Comparison of ENCODE assay signal across 8 cellular contexts in the genomic region with DNA sequence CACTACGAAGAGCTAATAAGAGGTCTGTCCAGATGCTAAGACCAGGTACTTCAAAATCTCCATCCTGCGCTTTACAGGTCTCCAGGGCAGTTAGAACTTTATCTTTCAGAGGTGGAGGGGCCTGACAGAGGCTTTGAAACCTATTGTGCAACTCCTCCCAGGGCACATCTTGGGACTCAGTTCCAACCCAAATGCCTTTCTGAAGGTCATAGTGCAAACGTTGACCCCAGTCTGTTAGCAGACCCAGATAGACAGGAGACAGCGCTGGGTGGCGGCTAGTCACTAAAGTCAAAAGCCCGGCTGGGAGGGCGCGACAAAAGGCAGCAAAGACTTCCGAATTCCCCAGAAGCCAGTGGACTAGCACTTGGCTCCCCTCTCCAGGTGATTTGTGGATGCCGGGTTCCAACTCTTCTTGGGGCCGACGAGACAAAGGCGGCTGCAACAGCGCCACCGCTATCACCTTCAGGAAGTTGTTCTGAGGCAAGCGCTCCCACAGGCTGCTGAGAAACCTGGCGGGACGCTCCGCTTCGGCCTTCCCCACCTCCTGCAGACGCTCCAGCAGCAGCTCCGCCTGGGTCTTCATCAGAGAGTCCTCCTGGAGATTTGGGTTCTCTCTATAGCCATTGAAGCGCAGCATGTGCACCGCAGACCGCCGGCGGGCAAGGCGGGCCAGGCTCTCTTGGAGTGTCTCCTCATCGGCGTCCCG. TPM values are rescaled to one million over a fixed set of nuclear protein-coding genes. Genes with fewer than 3 reads are reported as not detected.
DNase-seq lines count a peak whose midpoint lies in the region; ATAC-seq and TF ChIP-seq lines count a peak whose summit lies in the region.

No MANE protein-coding gene starts in this region.

- intact Hi-C loops in CD4-positive, alpha-beta T cell (cut with DNase I, micrococcal nuclease), result loop anchor here (2.0 to 5.0 kb wide), 2 partner anchors 202 to 204 kb away; a partner anchor contains a TSS

- ATAC-seq in CD4-positive, alpha-beta T cell (ENCODE audit: poor library complexity), result peak; percentile 41
- ATAC-seq in GM19328 (IDR thresholded peaks at IDR 0.05; ENCODE audit: unreplicated experiment) (peak; percentile 45), HG03469 (IDR thresholded peaks at IDR 0.05; ENCODE audit: unreplicated experiment) (peak; percentile 28)
- ATAC-seq in activated CD8-positive, alpha-beta memory T cell treated with anti-CD3 and anti-CD28 coated beads, Interleukin-2, amount 10 ng/mL, durations not matched to agents 7 days and 5 days, result peak; percentile 55

- CTCF ChIA-PET in CD4-positive, alpha-beta T cell (lab: Charles Lee), result interaction anchor here (1.0 kb wide), 1 partner anchor 205 kb away, joined by 4 read pairs; a partner anchor contains a TSS
- CTCF ChIA-PET in activated CD8-positive, alpha-beta memory T cell treated with anti-CD3 and anti-CD28 coated beads, Interleukin-2, amount 10 ng/mL, durations not matched to agents 7 days and 5 days (lab: Charles Lee), result interaction anchor here (1.0 to 2.9 kb wide), 4 partner anchors 10 to 205 kb away, joined by 3 to 11 read pairs (median 4); a partner anchor contains a TSS

- H3K4me3 ChIP-seq in epithelial cell of proximal tubule (ENCODE audit: low read depth, low read length) (peak overlapping the region; percentile 91), mucosa of rectum (ENCODE audit: low read length in 2 of 2) (peak overlapping the region; percentile 94 to 99)

- H3K27ac ChIP-seq in CD4-positive, alpha-beta T cell (ENCODE audit: low read depth, low read length), result peak overlapping the region; percentile 91
- peak overlapping the region; percentile 93 to 96 for H3K27ac ChIP-seq in mucosa of rectum (ENCODE audit: low read depth in 2 of 2, low read length in 2 of 2)

- H3K9me3 Mint-ChIP-seq in CD4-positive, alpha-beta T cell, result no peaks in the 10 kb centered on the region
- no peaks in the 10 kb centered on the region for H3K9me3 Mint-ChIP-seq in activated CD8-positive, alpha-beta memory T cell treated with anti-CD3 and anti-CD28 coated beads, Interleukin-2, amount 10 ng/mL, durations not matched to agents 7 days and 5 days (ENCODE audit: low read depth)

- H3K4me3 Mint-ChIP-seq in CD4-positive, alpha-beta T cell, result peak overlapping the region; percentile 97
- peak overlapping the region; percentile 99 for H3K4me3 Mint-ChIP-seq in activated CD8-positive, alpha-beta memory T cell treated with anti-CD3 and anti-CD28 coated beads, Interleukin-2, amount 10 ng/mL, durations not matched to agents 7 days and 5 days

- POLR2A ChIA-PET in CD4-positive, alpha-beta T cell (lab: Charles Lee), result interaction anchor here (1.0 to 2.9 kb wide), 7 partner anchors 10 to 205 kb away, joined by 3 to 31 read pairs (median 7); a partner anchor contains a TSS

- peak overlapping the region; percentile 86 to 92 for H3K9ac ChIP-seq in mucosa of rectum (ENCODE audit: low read depth in 1 of 2, low read length in 2 of 2)

- peak in 9 of 10 experiments; percentile 31 to 63 (median 49) for DNase-seq in CD4-positive, alpha-beta T cell
- DNase-seq in NCI-H524 (lab: John Stamatoyannopoulos, UW), result peak; percentile 55 to 71
- peak; percentile 72 for DNase-seq in activated CD8-positive, alpha-beta memory T cell treated with anti-CD3 and anti-CD28 coated beads, Interleukin-2, amount 10 ng/mL, durations not matched to agents 7 days and 5 days
- DNase-seq in epithelial cell of proximal tubule (ENCODE audit: low read depth), result no peak
- DNase-seq in stimulated activated naive CD4-positive, alpha-beta T cell (lab: John Stamatoyannopoulos, UW), result peak in 5 of 6 experiments; percentile 44 to 89 (median 62)

- peaks cover 45% of the 10 kb centered on the region for H3K36me3 Mint-ChIP-seq in CD4-positive, alpha-beta T cell (ENCODE audit: low read depth)
- peaks cover 18% of the 10 kb centered on the region for H3K36me3 Mint-ChIP-seq in activated CD8-positive, alpha-beta memory T cell treated with anti-CD3 and anti-CD28 coated beads, Interleukin-2, amount 10 ng/mL, durations not matched to agents 7 days and 5 days

- no peaks in the 10 kb centered on the region for H3K36me3 ChIP-seq in mucosa of rectum (ENCODE audit: control insufficient read depth in 2 of 2, insufficient read depth in 2 of 2, low read length in 2 of 2)

- H3K9me3 ChIP-seq in CD4-positive, alpha-beta T cell (ENCODE audit: control insufficient read depth, low read length), result no peaks in the 10 kb centered on the region
- H3K9me3 ChIP-seq in mucosa of rectum (ENCODE audit: control insufficient read depth in 2 of 2, low read length in 2 of 2), result no peaks in the 10 kb centered on the region

- no peaks in the 10 kb centered on the region for H3K27me3 ChIP-seq in CD4-positive, alpha-beta T cell (ENCODE audit: control insufficient read depth, insufficient read depth, low read length)
- no peaks in the 10 kb centered on the region for H3K27me3 ChIP-seq in mucosa of rectum (ENCODE audit: control insufficient read depth in 2 of 2, insufficient read depth in 2 of 2, low read length in 2 of 2)

- peaks cover 6 to 8% of the 10 kb centered on the region in 2 donors for H3K4me1 ChIP-seq in mucosa of rectum (ENCODE audit: control insufficient read depth in 2 of 2, insufficient read depth in 2 of 2, low read length in 2 of 2)

- H3K4me1 Mint-ChIP-seq in CD4-positive, alpha-beta T cell (ENCODE audit: low read depth), result peaks cover 62% of the 10 kb centered on the region
- peaks cover 20% of the 10 kb centered on the region for H3K4me1 Mint-ChIP-seq in activated CD8-positive, alpha-beta memory T cell treated with anti-CD3 and anti-CD28 coated beads, Interleukin-2, amount 10 ng/mL, durations not matched to agents 7 days and 5 days

- H3K27me3 Mint-ChIP-seq in CD4-positive, alpha-beta T cell, result no peaks in the 10 kb centered on the region
- no peaks in the 10 kb centered on the region for H3K27me3 Mint-ChIP-seq in activated CD8-positive, alpha-beta memory T cell treated with anti-CD3 and anti-CD28 coated beads, Interleukin-2, amount 10 ng/mL, durations not matched to agents 7 days and 5 days

- peak overlapping the region; percentile 94 for H3K27ac Mint-ChIP-seq in CD4-positive, alpha-beta T cell
- peak overlapping the region; percentile 98 for H3K27ac Mint-ChIP-seq in activated CD8-positive, alpha-beta memory T cell treated with anti-CD3 and anti-CD28 coated beads, Interleukin-2, amount 10 ng/mL, durations not matched to agents 7 days and 5 days

- TF ChIP-seq CTCF in CD4-positive, alpha-beta T cell (IDR thresholded peaks at IDR 0.05), result peak; percentile 49
- peak; percentile 62 for TF ChIP-seq CTCF in epithelial cell of proximal tubule (conservative IDR thresholded peaks at IDR 0.05; ENCODE audit: low read depth, low read length)

RNA-seq across cellular contexts. Expression of a gene that starts 0.7 kb away (rescaled TPM):
- total RNA-seq in CD4-positive, alpha-beta T cell, result 1 to 10 TPM; 7.2 to 7.4 TPM
- total RNA-seq in activated CD8-positive, alpha-beta memory T cell treated with anti-CD3 and anti-CD28 coated beads, Interleukin-2, amount 10 ng/mL, durations not matched to agents 7 days and 5 days, result 10 to 100 TPM; 15.6 to 18.0 TPM
- 12.2 and 13.7 TPM in 2 replicates for total RNA-seq in epithelial cell of proximal tubule

RNA-seq across cellular contexts. Expression of a gene that starts 41.5 kb away (rescaled TPM):
- total RNA-seq in CD4-positive, alpha-beta T cell, result 1 to 10 TPM; 2.2 to 2.9 TPM
- total RNA-seq in activated CD8-positive, alpha-beta memory T cell treated with anti-CD3 and anti-CD28 coated beads, Interleukin-2, amount 10 ng/mL, durations not matched to agents 7 days and 5 days, result 1 to 10 TPM; 1.3 to 2.0 TPM
- total RNA-seq in epithelial cell of proximal tubule, result 1.2 and 10.3 TPM in 2 replicates
